Comparison of ENCODE assay signal across 17 cellular contexts in genomic region chr1:248636612-248637011, GRCh38. TPM values are rescaled to one million over a fixed set of nuclear protein-coding genes. Genes with fewer than 3 reads are reported as not detected.
"Had no signal": no experiment of that assay in that cellular context is flagged by ENCODE, and none has a peak within 500 bp of the region (broad histone marks: within the 10 kb centered on the region; RNA-seq: fewer than 3 reads in every experiment).

No MANE protein-coding gene starts in this region.

RNA-seq across cellular contexts. Expression of gene OR2T11, which starts 1.7 kb away (rescaled TPM):
- total RNA-seq: activated CD4-positive, alpha-beta memory T cell treated with anti-CD3 and anti-CD28 coated beads, Interleukin-2, amount 10 ng/mL, durations not matched to agents 7 days and 5 days; activated CD4-positive, alpha-beta T cell treated with anti-CD3 and anti-CD28 coated beads for 36 hours; activated CD4-positive, alpha-beta T cell treated with anti-CD3 and anti-CD28 coated beads, Interleukin-2, amount 10 ng/mL, durations not matched to agents 7 days and 5 days; activated CD8-positive, alpha-beta memory T cell treated with anti-CD3 and anti-CD28 coated beads, Interleukin-2, amount 10 ng/mL, durations not matched to agents 7 days and 5 days; activated CD8-positive, alpha-beta T cell treated with anti-CD3 and anti-CD28 coated beads, Interleukin-2, amount 10 ng/mL, durations not matched to agents 7 days and 5 days; activated naive CD8-positive, alpha-beta T cell treated with anti-CD3 and anti-CD28 coated beads, Interleukin-2, amount 10 ng/mL, durations not matched to agents 7 days and 5 days; activated T-helper 2 cell treated with anti-CD3 and anti-CD28 coated beads, Interferon-gamma antibody, Interleukin-2, Interleukin-4, amounts not matched to agents 10 μg/mL and 5 μg/mL and 100 μg/mL, durations not matched to agents 14 hours and 24 hours and 36 hours; breast epithelium; cardiac septum; cerebellum; T-cell; T-helper 1 cell treated with Interleukin-12 subunit alpha and Interleukin-12 subunit beta and Interleukin-4 antibody, amounts not matched to agents 30 ng/mL and 1 ng/mL, for 36 hours; T-helper 17 cell; T-helper 2 cell treated with Interferon-gamma antibody and Interleukin-4, amounts not matched to agents 100 ng/mL and 5 ng/mL, for 36 hours; WTC11 had no signal
- polyA plus RNA-seq: adipose tissue had no signal

RNA-seq across cellular contexts. Expression of gene OR2T35, which starts 8.5 kb away (rescaled TPM):
- total RNA-seq: activated CD4-positive, alpha-beta memory T cell treated with anti-CD3 and anti-CD28 coated beads, Interleukin-2, amount 10 ng/mL, durations not matched to agents 7 days and 5 days; activated CD4-positive, alpha-beta T cell treated with anti-CD3 and anti-CD28 coated beads for 36 hours; activated CD4-positive, alpha-beta T cell treated with anti-CD3 and anti-CD28 coated beads, Interleukin-2, amount 10 ng/mL, durations not matched to agents 7 days and 5 days; activated CD8-positive, alpha-beta memory T cell treated with anti-CD3 and anti-CD28 coated beads, Interleukin-2, amount 10 ng/mL, durations not matched to agents 7 days and 5 days; activated CD8-positive, alpha-beta T cell treated with anti-CD3 and anti-CD28 coated beads, Interleukin-2, amount 10 ng/mL, durations not matched to agents 7 days and 5 days; activated naive CD8-positive, alpha-beta T cell treated with anti-CD3 and anti-CD28 coated beads, Interleukin-2, amount 10 ng/mL, durations not matched to agents 7 days and 5 days; activated T-helper 2 cell treated with anti-CD3 and anti-CD28 coated beads, Interferon-gamma antibody, Interleukin-2, Interleukin-4, amounts not matched to agents 10 μg/mL and 5 μg/mL and 100 μg/mL, durations not matched to agents 14 hours and 24 hours and 36 hours; ascending aorta; breast epithelium; cardiac septum; cerebellum; T-cell; T-helper 1 cell treated with Interleukin-12 subunit alpha and Interleukin-12 subunit beta and Interleukin-4 antibody, amounts not matched to agents 30 ng/mL and 1 ng/mL, for 36 hours; T-helper 17 cell; T-helper 2 cell treated with Interferon-gamma antibody and Interleukin-4, amounts not matched to agents 100 ng/mL and 5 ng/mL, for 36 hours; WTC11 had no signal
- polyA plus RNA-seq: adipose tissue had no signal

RNA-seq across cellular contexts. Expression of gene OR2T27, which starts 18.7 kb away (rescaled TPM):
- total RNA-seq: activated CD4-positive, alpha-beta memory T cell treated with anti-CD3 and anti-CD28 coated beads, Interleukin-2, amount 10 ng/mL, durations not matched to agents 7 days and 5 days; activated CD4-positive, alpha-beta T cell treated with anti-CD3 and anti-CD28 coated beads for 36 hours; activated CD4-positive, alpha-beta T cell treated with anti-CD3 and anti-CD28 coated beads, Interleukin-2, amount 10 ng/mL, durations not matched to agents 7 days and 5 days; activated CD8-positive, alpha-beta memory T cell treated with anti-CD3 and anti-CD28 coated beads, Interleukin-2, amount 10 ng/mL, durations not matched to agents 7 days and 5 days; activated CD8-positive, alpha-beta T cell treated with anti-CD3 and anti-CD28 coated beads, Interleukin-2, amount 10 ng/mL, durations not matched to agents 7 days and 5 days; activated naive CD8-positive, alpha-beta T cell treated with anti-CD3 and anti-CD28 coated beads, Interleukin-2, amount 10 ng/mL, durations not matched to agents 7 days and 5 days; activated T-helper 2 cell treated with anti-CD3 and anti-CD28 coated beads, Interferon-gamma antibody, Interleukin-2, Interleukin-4, amounts not matched to agents 10 μg/mL and 5 μg/mL and 100 μg/mL, durations not matched to agents 14 hours and 24 hours and 36 hours; ascending aorta; breast epithelium; cardiac septum; cerebellum; T-cell; T-helper 1 cell treated with Interleukin-12 subunit alpha and Interleukin-12 subunit beta and Interleukin-4 antibody, amounts not matched to agents 30 ng/mL and 1 ng/mL, for 36 hours; T-helper 17 cell; T-helper 2 cell treated with Interferon-gamma antibody and Interleukin-4, amounts not matched to agents 100 ng/mL and 5 ng/mL, for 36 hours; WTC11 had no signal
- polyA plus RNA-seq: adipose tissue had no signal

RNA-seq across cellular contexts. Expression of gene OR2T10, which starts 39.1 kb away (rescaled TPM):
- total RNA-seq: activated CD4-positive, alpha-beta memory T cell treated with anti-CD3 and anti-CD28 coated beads, Interleukin-2, amount 10 ng/mL, durations not matched to agents 7 days and 5 days; activated CD4-positive, alpha-beta T cell treated with anti-CD3 and anti-CD28 coated beads for 36 hours; activated CD4-positive, alpha-beta T cell treated with anti-CD3 and anti-CD28 coated beads, Interleukin-2, amount 10 ng/mL, durations not matched to agents 7 days and 5 days; activated CD8-positive, alpha-beta memory T cell treated with anti-CD3 and anti-CD28 coated beads, Interleukin-2, amount 10 ng/mL, durations not matched to agents 7 days and 5 days; activated CD8-positive, alpha-beta T cell treated with anti-CD3 and anti-CD28 coated beads, Interleukin-2, amount 10 ng/mL, durations not matched to agents 7 days and 5 days; activated naive CD8-positive, alpha-beta T cell treated with anti-CD3 and anti-CD28 coated beads, Interleukin-2, amount 10 ng/mL, durations not matched to agents 7 days and 5 days; activated T-helper 2 cell treated with anti-CD3 and anti-CD28 coated beads, Interferon-gamma antibody, Interleukin-2, Interleukin-4, amounts not matched to agents 10 μg/mL and 5 μg/mL and 100 μg/mL, durations not matched to agents 14 hours and 24 hours and 36 hours; ascending aorta; breast epithelium; cardiac septum; cerebellum; T-cell; T-helper 1 cell treated with Interleukin-12 subunit alpha and Interleukin-12 subunit beta and Interleukin-4 antibody, amounts not matched to agents 30 ng/mL and 1 ng/mL, for 36 hours; T-helper 17 cell; T-helper 2 cell treated with Interferon-gamma antibody and Interleukin-4, amounts not matched to agents 100 ng/mL and 5 ng/mL, for 36 hours; WTC11 had no signal
- polyA plus RNA-seq: adipose tissue had no signal
